In the genomic region with DNA sequence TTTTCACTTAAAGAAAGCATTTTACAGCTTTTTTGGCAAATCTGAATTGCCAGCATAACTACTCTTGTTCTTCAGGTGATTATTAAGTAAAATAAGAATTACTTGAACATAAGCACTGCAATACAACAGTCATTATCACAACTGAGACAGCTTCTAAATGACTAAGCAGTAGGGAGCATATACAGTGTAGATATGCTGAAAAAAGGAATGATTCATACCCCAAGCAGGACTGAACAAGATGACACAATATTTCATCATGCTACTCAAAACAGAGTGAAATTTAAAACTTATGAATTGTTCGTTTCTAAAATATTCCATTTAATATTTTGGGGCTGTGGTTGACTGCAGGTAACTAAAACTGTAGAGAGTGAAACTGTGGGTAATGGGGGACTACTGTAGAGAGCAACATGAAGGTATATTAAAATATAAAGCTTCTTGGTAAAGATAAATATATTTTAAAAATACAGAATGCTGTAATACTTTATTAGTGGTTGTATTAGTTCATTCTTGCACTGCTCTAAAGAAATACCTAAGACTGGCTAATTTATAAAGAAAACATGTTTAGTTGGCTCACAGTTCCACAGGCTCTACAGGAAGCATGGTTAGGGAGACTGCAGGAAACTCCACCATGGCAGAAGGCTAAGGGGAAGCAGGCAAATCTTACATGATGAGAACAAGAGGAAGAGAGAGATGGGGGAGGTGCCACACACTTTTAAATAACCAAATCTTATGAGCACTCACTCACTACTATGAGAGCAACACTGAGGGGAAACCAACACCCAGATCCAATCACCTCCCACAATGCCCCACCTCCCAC, we compare ENCODE assay signal across 11 cellular contexts.
DNase-seq lines count a peak whose midpoint lies in the region; ATAC-seq, FAIRE-seq and TF ChIP-seq lines count a peak whose summit lies in the region.
"Had no signal": no experiment of that assay in that cellular context is flagged by ENCODE, and none has a peak within 500 bp of the region (broad histone marks: within the 10 kb centered on the region; RNA-seq: fewer than 3 reads in every experiment).

No MANE protein-coding gene starts in this region.

- no peak overlapping the region for H3K9ac ChIP-seq in endodermal cell (ENCODE audit: extremely low read depth, low read length, poor library complexity, severe bottlenecking)
- H3K9ac ChIP-seq: KMS-11 had no signal

- no peak overlapping the region for H3K4me3 ChIP-seq in GM06990 (replicated peaks; ENCODE audit: low read depth, low read length)
- H3K4me3 ChIP-seq in endodermal cell (ENCODE audit: low read length), result no peak overlapping the region
- no peak overlapping the region for H3K4me3 ChIP-seq in stomach
- H3K4me3 ChIP-seq in psoas muscle, result no peak overlapping the region

- H3K27me3 ChIP-seq in GM06990 (replicated peaks; ENCODE audit: control insufficient read depth, insufficient read depth, low read length) (no peaks in the 10 kb centered on the region), endodermal cell (ENCODE audit: control insufficient read depth, insufficient read depth, low read length, poor library complexity, severe bottlenecking) (no peaks in the 10 kb centered on the region), stomach (no peaks in the 10 kb centered on the region), psoas muscle (ENCODE audit: insufficient read depth in 3 of 3, low read length in 2 of 3) (no peaks in the 10 kb centered on the region)

- H3K4me1 Mint-ChIP-seq in endodermal cell, result no peaks in the 10 kb centered on the region
- H3K4me1 Mint-ChIP-seq: T-cell had no signal

- 89% methylated on average over 1 of the region's 1 CpG; no CpG with 5 or more reads in 1 of the 2 experiments for WGBS in endodermal cell (ENCODE audit: insufficient coverage in 1 of 2, insufficient read length in 1 of 2), 2 experiments
- WGBS in stomach, 5 donors, result 57 to 73% (median 58%) methylated on average over 1 of the region's 1 CpG
- 50 to 75% (median 70%) methylated on average over 1 of the region's 1 CpG for WGBS in psoas muscle, 3 donors

- H3K4me1 ChIP-seq in endodermal cell (ENCODE audit: control insufficient read depth, insufficient read depth, low read length) (no peaks in the 10 kb centered on the region), stomach (no peaks in the 10 kb centered on the region), psoas muscle (no peaks in the 10 kb centered on the region)

- TF ChIP-seq POLR2A in stomach (IDR thresholded peaks at IDR 0.05), result no peak

- H3K4me3 Mint-ChIP-seq in endodermal cell, result no peak overlapping the region
- H3K4me3 Mint-ChIP-seq: T-cell had no signal

- TF ChIP-seq CTCF in GM06990 (IDR thresholded peaks at IDR 0.05; ENCODE audit: insufficient read depth, low read length, poor library complexity, severe bottlenecking) (no peak), endodermal cell (conservative IDR thresholded peaks at IDR 0.05) (no peak), stomach (IDR thresholded peaks at IDR 0.05) (no peak), psoas muscle (IDR thresholded peaks at IDR 0.05) (no peak)

- no peak overlapping the region for H3K27ac Mint-ChIP-seq in endodermal cell
- H3K27ac Mint-ChIP-seq: T-cell had no signal

- FAIRE-seq in RCC 7860 (lab: Jason Lieb, UNC), result peak; percentile 96

- intact Hi-C loops in stomach (cut with DNase I; ENCODE audit: low total_unique reads), result no loop called here
- intact Hi-C loops in psoas muscle (cut with DNase I), result no loop called here

- no peaks in the 10 kb centered on the region for H3K36me3 Mint-ChIP-seq in endodermal cell (ENCODE audit: low read depth)

- peak; percentile 58 for ATAC-seq in HG02642 (IDR thresholded peaks at IDR 0.05; ENCODE audit: poor library complexity, unreplicated experiment)
- ATAC-seq in psoas muscle, result no peak
- ATAC-seq: left colon, T-cell had no signal

- DNase-seq in GM06990 (ENCODE audit: extremely low read depth, insufficient read length), result peak; percentile 60
- peak; percentile 92 for DNase-seq in RCC 7860 (ENCODE audit: low spot score)
- DNase-seq in iris pigment epithelial cell (ENCODE audit: low read depth), result peak; percentile 93
- no peak for DNase-seq in endodermal cell
- DNase-seq in G401 (ENCODE audit: low spot score), result no peak
- DNase-seq in stomach, result no peak
- no peak for DNase-seq in psoas muscle
- DNase-seq: left colon, T-cell had no signal

- H3K9me3 Mint-ChIP-seq in endodermal cell, result peaks cover 13% of the 10 kb centered on the region

- H3K27me3 Mint-ChIP-seq in endodermal cell (ENCODE audit: insufficient read depth), result no peaks in the 10 kb centered on the region

- H3K9me3 ChIP-seq in endodermal cell (ENCODE audit: control insufficient read depth, low read length), result peaks cover 6% of the 10 kb centered on the region
- peaks cover 0 to 51% (median 28%) of the 10 kb centered on the region in 4 donors for H3K9me3 ChIP-seq in stomach
- H3K9me3 ChIP-seq in psoas muscle, result no peaks in the 10 kb centered on the region

- H3K27ac ChIP-seq in endodermal cell (ENCODE audit: low read depth, low read length), result no peak overlapping the region
- no peak overlapping the region for H3K27ac ChIP-seq in stomach
- H3K27ac ChIP-seq in psoas muscle, result no peak overlapping the region
- H3K27ac ChIP-seq: KMS-11 had no signal

- H3K36me3 ChIP-seq in GM06990 (ENCODE audit: control insufficient read depth, insufficient read depth, low read length), result no peaks in the 10 kb centered on the region
- H3K36me3 ChIP-seq in endodermal cell (ENCODE audit: control insufficient read depth, insufficient read depth, low read length), result no peaks in the 10 kb centered on the region
- H3K36me3 ChIP-seq in stomach, result no peaks in the 10 kb centered on the region
- H3K36me3 ChIP-seq in psoas muscle (ENCODE audit: insufficient read depth in 1 of 2, low read depth in 1 of 2), result no peaks in the 10 kb centered on the region

- in situ Hi-C loops in G401 (cut with HindIII; ENCODE audit: low sequenced_read_pairs), result no loop called here

- no peak for TF ChIP-seq EP300 in stomach (IDR thresholded peaks at IDR 0.05)

Comparison
In these comparisons a context has a peak if more than half of its experiments do, and no peak if none do; other contexts are left out.
1. DNase-seq: peak in GM06990 (single experiment), RCC 7860 (single experiment) and iris pigment epithelial cell (single experiment); none in endodermal cell (single experiment), G401 (single experiment), stomach (single experiment) and psoas muscle (0 of 2).